Comparison of ENCODE assay signal across 29 cellular contexts in the genomic region with DNA sequence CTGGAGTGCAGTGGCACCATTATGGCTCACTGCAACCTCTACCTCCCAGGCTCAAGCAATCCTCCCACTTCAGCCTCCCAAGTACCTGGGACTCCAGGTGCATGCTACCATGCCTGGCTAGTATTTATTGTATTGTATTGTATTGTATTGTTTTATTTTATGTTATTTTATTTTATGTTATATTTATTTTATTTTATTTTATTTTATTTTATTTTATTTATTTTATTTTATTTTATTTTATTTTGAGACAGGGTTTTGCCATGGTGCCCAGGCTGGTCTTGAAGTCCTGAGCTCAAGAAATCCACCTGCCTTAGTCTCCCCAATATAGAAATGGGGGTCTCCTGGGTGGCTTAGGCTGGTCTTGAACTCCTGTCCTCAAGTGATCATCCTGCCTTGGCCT.
"Had no signal": no experiment of that assay in that cellular context is flagged by ENCODE, and none has a peak within 500 bp of the region (broad histone marks: within the 10 kb centered on the region; RNA-seq: fewer than 3 reads in every experiment).

No MANE protein-coding gene starts in this region.

- ATAC-seq: stimulated activated effector memory CD8-positive, alpha-beta T cell treated with anti-CD3 and anti-CD28 coated beads, Interleukin-12 subunit alpha, Interleukin-12 subunit beta, amount 100 ng/mL, for 72 hours; stimulated activated memory B cell treated with anti-CD40 and anti-IgM and Interleukin-4, amounts not matched to agents 10 μg/mL and 1 μg/mL and 100 μg/mL, for 72 hours; stimulated activated naive B cell treated with anti-CD40 and anti-IgM and Interleukin-4, amounts not matched to agents 10 μg/mL and 1 μg/mL and 100 μg/mL, for 72 hours; stimulated activated naive CD8-positive, alpha-beta T cell treated with anti-CD3 and anti-CD28 coated beads, Interleukin-15, amount 100 ng/mL, for 72 hours; stimulated activated naive CD8-positive, alpha-beta T cell treated with anti-CD3 and anti-CD28 coated beads, Interleukin-15, Interleukin-2, amounts not matched to agents 100 U/mL and 50 U/mL, for 24 hours; upper lobe of right lung had no signal

- H3K4me3 Mint-ChIP-seq: stimulated activated effector memory CD8-positive, alpha-beta T cell treated with anti-CD3 and anti-CD28 coated beads, Interleukin-12 subunit alpha, Interleukin-12 subunit beta, amount 100 ng/mL, for 72 hours; stimulated activated memory B cell treated with anti-CD40 and anti-IgM and Interleukin-4, amounts not matched to agents 10 μg/mL and 1 μg/mL and 100 μg/mL, for 72 hours; stimulated activated naive B cell treated with anti-CD40 and anti-IgM and Interleukin-4, amounts not matched to agents 10 μg/mL and 1 μg/mL and 100 μg/mL, for 72 hours; stimulated activated naive CD8-positive, alpha-beta T cell treated with anti-CD3 and anti-CD28 coated beads, Interleukin-15, amount 100 ng/mL, for 72 hours; stimulated activated naive CD8-positive, alpha-beta T cell treated with anti-CD3 and anti-CD28 coated beads, Interleukin-15, Interleukin-2, amounts not matched to agents 100 ng/mL and 50 ng/mL, for 24 hours; type B pancreatic cell had no signal

- H3K9me3 ChIP-seq: stomach, suprapubic skin, testis, thoracic aorta, thyroid gland, tibial artery, tibial nerve, transverse colon, upper lobe of left lung, upper lobe of right lung, uterus, vagina had no signal

- H3K4me1 ChIP-seq: suprapubic skin, testis, tibial nerve, upper lobe of left lung, upper lobe of right lung, uterus, vagina had no signal

- H3K4me3 ChIP-seq: stomach, suprapubic skin, testis, thoracic aorta, thyroid gland, tibial artery, tibial nerve, transverse colon, upper lobe of left lung, upper lobe of right lung, uterus, vagina had no signal

- H3K9me3 Mint-ChIP-seq: stimulated activated effector memory CD8-positive, alpha-beta T cell treated with anti-CD3 and anti-CD28 coated beads, Interleukin-12 subunit alpha, Interleukin-12 subunit beta, amount 100 ng/mL, for 72 hours; stimulated activated memory B cell treated with anti-CD40 and anti-IgM and Interleukin-4, amounts not matched to agents 10 μg/mL and 1 μg/mL and 100 μg/mL, for 72 hours; stimulated activated naive B cell treated with anti-CD40 and anti-IgM and Interleukin-4, amounts not matched to agents 10 μg/mL and 1 μg/mL and 100 μg/mL, for 72 hours; stimulated activated naive CD8-positive, alpha-beta T cell treated with anti-CD3 and anti-CD28 coated beads, Interleukin-15, amount 100 ng/mL, for 72 hours; stimulated activated naive CD8-positive, alpha-beta T cell treated with anti-CD3 and anti-CD28 coated beads, Interleukin-15, Interleukin-2, amounts not matched to agents 100 ng/mL and 50 ng/mL, for 24 hours; type B pancreatic cell had no signal

- H3K27ac ChIP-seq: stomach, suprapubic skin, testis, thoracic aorta, thyroid gland, tibial artery, tibial nerve, transverse colon, upper lobe of left lung, upper lobe of right lung, uterus, vagina had no signal

- H3K27me3 ChIP-seq: stomach, suprapubic skin, testis, thyroid gland, tibial artery, tibial nerve, transverse colon, upper lobe of left lung, upper lobe of right lung, uterus, vagina had no signal

- H3K4me1 Mint-ChIP-seq: stimulated activated effector memory CD8-positive, alpha-beta T cell treated with anti-CD3 and anti-CD28 coated beads, Interleukin-12 subunit alpha, Interleukin-12 subunit beta, amount 100 ng/mL, for 72 hours; stimulated activated naive B cell treated with anti-CD40 and anti-IgM and Interleukin-4, amounts not matched to agents 10 μg/mL and 1 μg/mL and 100 μg/mL, for 72 hours; stimulated activated naive CD8-positive, alpha-beta T cell treated with anti-CD3 and anti-CD28 coated beads, Interleukin-15, amount 100 ng/mL, for 72 hours had no signal

- FAIRE-seq: urothelium cell line had no signal

- H3K36me3 ChIP-seq: thyroid gland, uterus had no signal

- H3K27ac Mint-ChIP-seq: stimulated activated effector memory CD8-positive, alpha-beta T cell treated with anti-CD3 and anti-CD28 coated beads, Interleukin-12 subunit alpha, Interleukin-12 subunit beta, amount 100 ng/mL, for 72 hours; stimulated activated memory B cell treated with anti-CD40 and anti-IgM and Interleukin-4, amounts not matched to agents 10 μg/mL and 1 μg/mL and 100 μg/mL, for 72 hours; stimulated activated naive B cell treated with anti-CD40 and anti-IgM and Interleukin-4, amounts not matched to agents 10 μg/mL and 1 μg/mL and 100 μg/mL, for 72 hours; stimulated activated naive CD8-positive, alpha-beta T cell treated with anti-CD3 and anti-CD28 coated beads, Interleukin-15, amount 100 ng/mL, for 72 hours; stimulated activated naive CD8-positive, alpha-beta T cell treated with anti-CD3 and anti-CD28 coated beads, Interleukin-15, Interleukin-2, amounts not matched to agents 100 ng/mL and 50 ng/mL, for 24 hours; type B pancreatic cell had no signal

- DNase-seq: stimulated activated CD4-positive, alpha-beta T cell treated with anti-CD3 and anti-CD28 coated beads, Interleukin-2, amount 100 ng/mL, for 48 hours; stimulated activated CD4-positive, alpha-beta T cell treated with anti-CD3 and anti-CD28 coated beads, Interleukin-4, amount 100 ng/mL, for 1 hour; stimulated activated CD4-positive, alpha-beta T cell treated with anti-CD3 and anti-CD28 coated beads, Interleukin-4, amount 100 ng/mL, for 24 hours; stimulated activated CD4-positive, alpha-beta T cell treated with anti-CD3 and anti-CD28 coated beads, Interleukin-4, amount 100 ng/mL, for 4 hours; stimulated activated CD8-positive, alpha-beta memory T cell treated with anti-CD3 and anti-CD28 coated beads, Interleukin-4, amount 100 ng/mL, for 48 hours; stimulated activated naive B cell treated with anti-CD40 and anti-IgM and Interleukin-4, amounts not matched to agents 10 μg/mL and 1 μg/mL and 100 μg/mL, for 72 hours; stimulated activated naive CD4-positive, alpha-beta T cell; stimulated activated naive CD4-positive, alpha-beta T cell treated with Interleukin-2 at 50 U/mL for 16 hours; stimulated activated naive CD8-positive, alpha-beta T cell treated with anti-CD3 and anti-CD28 coated beads, Interleukin-15, amount 100 ng/mL, for 72 hours; stimulated activated naive CD8-positive, alpha-beta T cell treated with anti-CD3 and anti-CD28 coated beads, Interleukin-15, Interleukin-2, amounts not matched to agents 100 U/mL and 50 U/mL, for 24 hours; stomach; substantia nigra; testis; thyroid gland; tibial artery; transverse colon; trophoblast cell; upper lobe of left lung; upper lobe of right lung; uterus had no signal

- H3K27me3 Mint-ChIP-seq: stimulated activated memory B cell treated with anti-CD40 and anti-IgM and Interleukin-4, amounts not matched to agents 10 μg/mL and 1 μg/mL and 100 μg/mL, for 72 hours; stimulated activated naive B cell treated with anti-CD40 and anti-IgM and Interleukin-4, amounts not matched to agents 10 μg/mL and 1 μg/mL and 100 μg/mL, for 72 hours; stimulated activated naive CD8-positive, alpha-beta T cell treated with anti-CD3 and anti-CD28 coated beads, Interleukin-15, amount 100 ng/mL, for 72 hours; stimulated activated naive CD8-positive, alpha-beta T cell treated with anti-CD3 and anti-CD28 coated beads, Interleukin-15, Interleukin-2, amounts not matched to agents 100 ng/mL and 50 ng/mL, for 24 hours; type B pancreatic cell had no signal
